In genomic region chr7:47559306-47560220, GRCh38 we compare ENCODE assay signal across 18 cellular contexts.
"Had no signal": no experiment of that assay in that cellular context is flagged by ENCODE, and none has a peak within 500 bp of the region (broad histone marks: within the 10 kb centered on the region; RNA-seq: fewer than 3 reads in every experiment).

No MANE protein-coding gene starts in this region.

- H3K36me3 ChIP-seq: heart left ventricle, sigmoid colon, stomach, thoracic aorta, transverse colon had no signal

- ATAC-seq: foreskin keratinocyte, left lobe of liver had no signal

- H3K9me3 Mint-ChIP-seq: endodermal cell, nephron had no signal

- H3K27me3 ChIP-seq: foreskin keratinocyte, heart left ventricle, sigmoid colon, stomach, transverse colon had no signal

- H3K4me3 Mint-ChIP-seq: endodermal cell had no signal

- H3K9me3 ChIP-seq: heart left ventricle, sigmoid colon, stomach, thoracic aorta, transverse colon had no signal

- H3K4me3 ChIP-seq: coronary artery, heart left ventricle, sigmoid colon, skin epidermis, stomach, thoracic aorta, transverse colon had no signal

- DNase-seq: effector CD4-positive, alpha-beta T cell; endodermal cell; erythroblast; foreskin keratinocyte; heart left ventricle; hypothalamus; midbrain; sigmoid colon; stimulated activated CD4-positive, alpha-beta T cell treated with anti-CD3 and anti-CD28 coated beads, Interleukin-12 subunit alpha, Interleukin-12 subunit beta, amount 100 ng/mL, for 4 hours; stimulated activated naive CD4-positive, alpha-beta T cell; stomach; substantia nigra; transverse colon had no signal

- H3K27ac ChIP-seq: foreskin keratinocyte, heart left ventricle, thoracic aorta, transverse colon had no signal

- H3K27ac Mint-ChIP-seq: endodermal cell had no signal
